ENCODE assay signal across 22 cellular contexts in the genomic region with DNA sequence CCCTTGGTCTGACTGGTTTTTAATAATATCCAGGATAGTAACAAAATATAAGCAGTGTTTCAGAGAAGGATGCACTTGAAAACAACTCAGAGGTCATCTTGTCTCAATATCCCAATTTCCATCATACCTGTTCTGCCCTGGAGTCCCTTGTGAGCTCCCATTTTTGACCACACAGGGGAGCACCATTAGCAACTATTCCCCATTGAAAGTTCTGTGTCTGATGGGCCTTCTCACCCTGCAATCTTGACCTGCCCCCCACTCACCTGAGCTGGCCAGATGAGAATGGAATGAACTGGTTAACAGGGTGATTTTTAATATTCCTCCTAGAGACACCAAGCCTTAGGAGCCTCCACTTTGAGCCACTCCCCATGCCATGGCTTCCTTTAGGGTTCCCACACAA. TPM values are rescaled to one million over a fixed set of nuclear protein-coding genes. Genes with fewer than 3 reads are reported as not detected.
DNase-seq lines count a peak whose midpoint lies in the region; ATAC-seq, FAIRE-seq and TF ChIP-seq lines count a peak whose summit lies in the region.
"Had no signal": no experiment of that assay in that cellular context is flagged by ENCODE, and none has a peak within 500 bp of the region (broad histone marks: within the 10 kb centered on the region; RNA-seq: fewer than 3 reads in every experiment).

No MANE protein-coding gene starts in this region.

- H3K36me3 ChIP-seq in bronchial epithelial cell (ENCODE audit: control insufficient read depth, insufficient read depth, low read length) (no peaks in the 10 kb centered on the region), HepG2 (replicated peaks in 1 of 2; ENCODE audit: control insufficient read depth in 1 of 2, insufficient read depth in 2 of 2, low read length in 2 of 2) (no peaks in the 10 kb centered on the region), prostate gland (no peaks in the 10 kb centered on the region)

- H3K14ac ChIP-seq in H9 (ENCODE audit: insufficient read depth, low read length), result no peak overlapping the region

- no peaks in the 10 kb centered on the region for H3K79me1 ChIP-seq in H9 (ENCODE audit: insufficient read depth, low read depth, low read length, poor library complexity, severe bottlenecking)

- TF ChIP-seq CTCF in AG10803 (conservative IDR thresholded peaks at IDR 0.05; ENCODE audit: low read length), result peak; percentile 9; the same call in 1 of the 2 replicates
- peak; percentile 55 for TF ChIP-seq CTCF in H9 (conservative IDR thresholded peaks at IDR 0.05)
- TF ChIP-seq CTCF in bronchial epithelial cell (IDR thresholded peaks at IDR 0.05; ENCODE audit: insufficient read depth, low read length, severe bottlenecking), result peak; percentile 19
- TF ChIP-seq CTCF in HepG2 (CRISPR knock-in tag; IDR thresholded peaks at IDR 0.05), result peak; percentile 41
- no peak for TF ChIP-seq CTCF in GM13977 (IDR thresholded peaks at IDR 0.05; ENCODE audit: extremely low read depth, insufficient read depth, missing control alignments)
- TF ChIP-seq CTCF in prostate gland (IDR thresholded peaks at IDR 0.05), result no peak

- no peak overlapping the region for H3K4ac ChIP-seq in H9 (ENCODE audit: low read depth, low read length)

- TF ChIP-seq POLR2A in HepG2 (IDR thresholded peaks at IDR 0.05; ENCODE audit: insufficient read depth in 1 of 2, low read depth in 2 of 2, low read length in 2 of 2) (no peak), prostate gland (IDR thresholded peaks at IDR 0.05) (no peak)

- POLR2A ChIA-PET in HepG2 (lab: Yijun Ruan, JAX), result interaction anchor here (1.2 kb wide), 1 partner anchor 16 kb away, joined by 5 read pairs; no protein-coding TSS in a partner anchor

- H3K27ac ChIP-seq in H9 (ENCODE audit: insufficient read length, low read depth, low read length) (no peak overlapping the region), HepG2 (ENCODE audit: extremely low read length, insufficient read depth, low read length) (no peak overlapping the region), prostate gland (no peak overlapping the region)
- H3K27ac ChIP-seq: epithelial cell of prostate, parathyroid adenoma had no signal

- TF ChIP-seq EP300 in HepG2 (IDR thresholded peaks at IDR 0.05; ENCODE audit: low read depth in 2 of 2, low read length in 2 of 2) (no peak), HepG2 (CRISPR knock-in tag; IDR thresholded peaks at IDR 0.05; ENCODE audit: borderline replicate concordance) (no peak)

- H3K27me3 Mint-ChIP-seq in H9 (ENCODE audit: low read depth), result peaks cover 17% of the 10 kb centered on the region
- H3K27me3 Mint-ChIP-seq: activated B cell treated with CpG ODN at 0.5 μM for 24 hours had no signal

- in situ Hi-C loops in HepG2 (cut with HindIII; ENCODE audit: extremely low pct_ligation_motif_present, low pct_unique_long_range_greater_than_20kb) (no loop called here), GM13977 (cut with MboI; ENCODE audit: low pct_unique_long_range_greater_than_20kb, low sequenced_read_pairs, unreplicated experiment) (no loop called here)

- no peaks in the 10 kb centered on the region for H3K9me3 ChIP-seq in H9 (ENCODE audit: control insufficient read depth, low read depth, low read length)
- H3K9me3 ChIP-seq in HepG2 (ENCODE audit: low read length), result peaks cover 6% of the 10 kb centered on the region
- no peaks in the 10 kb centered on the region for H3K9me3 ChIP-seq in prostate gland

- H3K4me2 ChIP-seq in H9 (ENCODE audit: insufficient read depth, insufficient read length, low read length), result no peak overlapping the region
- H3K4me2 ChIP-seq in HepG2 (ENCODE audit: low read depth, low read length), result no peak overlapping the region

- H3K56ac ChIP-seq in H9 (ENCODE audit: insufficient read length, low read depth, low read length), result no peak overlapping the region

- CTCF ChIA-PET in HepG2 (lab: Yijun Ruan, JAX; ENCODE audit: low intra/inter-chr PET ratio, low total read pairs), result interaction anchor here (0.6 kb wide), 1 partner anchor 15 kb away, joined by 3 read pairs; no protein-coding TSS in a partner anchor

- no peak for FAIRE-seq in bronchial epithelial cell (lab: Jason Lieb, UNC)
- FAIRE-seq in HepG2 (lab: Jason Lieb, UNC), result no peak

- no peak overlapping the region for H3K4me3 Mint-ChIP-seq in H9

- no peaks in the 10 kb centered on the region for H3K27me3 ChIP-seq in H9 (ENCODE audit: insufficient read depth, low read length)
- H3K27me3 ChIP-seq in bronchial epithelial cell (ENCODE audit: control insufficient read depth, insufficient read depth, low read length), result no peaks in the 10 kb centered on the region
- H3K27me3 ChIP-seq in HepG2 (ENCODE audit: control insufficient read depth in 1 of 2, insufficient read depth in 2 of 2, low read length in 2 of 2), result peaks cover 12 to 24% of the 10 kb centered on the region in 2 experiments; a peak in 4 of 5 replicates
- no peaks in the 10 kb centered on the region for H3K27me3 ChIP-seq in prostate gland (replicated peaks; ENCODE audit: insufficient read depth)

- H2AFZ ChIP-seq in H9 (ENCODE audit: low read length) (no peak overlapping the region), HepG2 (ENCODE audit: low read length) (no peak overlapping the region)
- H2AFZ ChIP-seq: parathyroid adenoma had no signal

- no peak overlapping the region for H2AK5ac ChIP-seq in H9 (ENCODE audit: insufficient read length, low read length)

- intact Hi-C loops in HepG2 (cut with micrococcal nuclease; ENCODE audit: unreplicated experiment) (no loop called here), prostate gland (cut with DNase I) (no loop called here)

- H3K79me2 ChIP-seq in H9 (ENCODE audit: insufficient read depth, low read length) (0 out of 2 replicates have a peak, but pooled peaks cover 2% of the 10 kb centered on the region), HepG2 (ENCODE audit: insufficient read depth, low read length) (no peaks in the 10 kb centered on the region)
- H3K79me2 ChIP-seq: parathyroid adenoma had no signal

- H4K20me1 ChIP-seq in H9 (ENCODE audit: control insufficient read depth, insufficient read depth, insufficient read length), result no peaks in the 10 kb centered on the region
- H4K20me1 ChIP-seq in HepG2 (ENCODE audit: insufficient read depth, low read length), result 0 out of 2 replicates have a peak, but pooled peaks cover 2% of the 10 kb centered on the region

- H3K9me3 Mint-ChIP-seq in H9, result peaks cover 6 to 7% of the 10 kb centered on the region in 2 experiments; a peak in 2 of 5 replicates

- H3K23me2 ChIP-seq in H9 (ENCODE audit: insufficient read length, low read depth, low read length, poor library complexity, severe bottlenecking), result peaks cover 10% of the 10 kb centered on the region

- H3K4me1 ChIP-seq in H9 (ENCODE audit: insufficient read depth, low read length), result no peaks in the 10 kb centered on the region
- peaks cover 48% of the 10 kb centered on the region for H3K4me1 ChIP-seq in HepG2 (ENCODE audit: insufficient read depth, low read length)
- peaks cover 4% of the 10 kb centered on the region for H3K4me1 ChIP-seq in prostate gland (replicated peaks)
- H3K4me1 ChIP-seq: parathyroid adenoma had no signal

- no peak overlapping the region for H4K8ac ChIP-seq in H9 (replicated peaks; ENCODE audit: insufficient read length, low read depth, low read length)

- ATAC-seq in HepG2 (no peak), HG03095 (IDR thresholded peaks at IDR 0.05; ENCODE audit: unreplicated experiment) (no peak)

- H3K4me1 Mint-ChIP-seq in H9, result peaks cover 15 to 17% of the 10 kb centered on the region in 2 experiments

- H3K9ac ChIP-seq in H9 (ENCODE audit: extremely low read depth, insufficient read length, low read length), result no peak overlapping the region
- no peak overlapping the region for H3K9ac ChIP-seq in HepG2 (ENCODE audit: insufficient read depth, low read depth, low read length)
- H3K9ac ChIP-seq: parathyroid adenoma had no signal

- no peak overlapping the region for H3T11ph ChIP-seq in H9 (ENCODE audit: low read length)

- TF ChIP-seq RAD21 in HepG2 (CRISPR knock-in tag; IDR thresholded peaks at IDR 0.05), result no peak

- H3K23ac ChIP-seq in H9 (ENCODE audit: insufficient read length, low read depth, low read length), result no peak overlapping the region

- no peak overlapping the region for H4K91ac ChIP-seq in H9 (ENCODE audit: insufficient read length, low read depth, low read length)

- no peak overlapping the region for H3K27ac Mint-ChIP-seq in H9
- H3K27ac Mint-ChIP-seq: activated B cell treated with CpG ODN at 0.5 μM for 24 hours had no signal

- H2BK5ac ChIP-seq in H9 (ENCODE audit: insufficient read length, low read length), result no peak overlapping the region

- H4K5ac ChIP-seq in H9 (ENCODE audit: insufficient read length, low read depth, low read length), result no peak overlapping the region

- no peak overlapping the region for H2BK15ac ChIP-seq in H9 (ENCODE audit: low read depth, low read length)

- H3K4me3 ChIP-seq in AG10803 (ENCODE audit: low read length), result no peak overlapping the region
- H3K4me3 ChIP-seq in bronchial epithelial cell (ENCODE audit: low read depth, low read length), result no peak overlapping the region
- H3K4me3 ChIP-seq in HepG2 (replicated peaks in 1 of 3; ENCODE audit: insufficient read depth in 1 of 3, low read depth in 2 of 3, low read length in 3 of 3), result no peak overlapping the region
- H3K4me3 ChIP-seq in prostate gland, result no peak overlapping the region

- DNase-seq in AG10803 (ENCODE audit: low read depth), result no peak
- peak; percentile 30 for DNase-seq in H9
- DNase-seq in bronchial epithelial cell (ENCODE audit: low read depth), result peak; percentile 8
- no peak for DNase-seq in HepG2 (ENCODE audit: low spot score)
- DNase-seq in GM13977 (ENCODE audit: low spot score), result no peak
- no peak for DNase-seq in prostate gland (ENCODE audit: low spot score)
- no peak for DNase-seq in ecto neural progenitor cell (ENCODE audit: low spot score)
- DNase-seq: activated B cell treated with CpG ODN at 0.5 μM for 24 hours; activated effector memory CD4-positive, alpha-beta T cell treated with Interleukin-2 at 50 U/mL for 16 hours; hippocampal formation; NCI-H1048; NCI-H2081 treated with DMSO at 0.1 percent for 48 hours; NCI-H748 treated with DMSO at 0.1 percent for 48 hours; RPMI8226; stimulated activated naive CD4-positive, alpha-beta T cell; T-helper 1 cell had no signal

- no TSS peak for BruUV-seq in HepG2 (replicated peaks; lab: Mats Ljungman, UMichigan)

- H2BK12ac ChIP-seq in H9 (ENCODE audit: insufficient read length, low read depth, low read length), result no peak overlapping the region

- H3K18ac ChIP-seq in H9 (ENCODE audit: insufficient read length, low read depth, low read length), result no peak overlapping the region

- H3K36me3 Mint-ChIP-seq in H9 (ENCODE audit: insufficient read depth in 1 of 3, low read depth in 3 of 3), result no peaks in the 10 kb centered on the region

- no peak overlapping the region for H2BK20ac ChIP-seq in H9 (ENCODE audit: low read depth, low read length, poor library complexity, severe bottlenecking)

- no peak overlapping the region for H2BK120ac ChIP-seq in H9 (ENCODE audit: low read depth, low read length, poor library complexity, severe bottlenecking)

RNA-seq across cellular contexts. Expression of gene CAPN5, which starts 3.8 kb away (rescaled TPM):
- total RNA-seq in H9 (2021) (16.7 and 17.1 TPM in 2 replicates), bronchial epithelial cell (3.2 and 9.6 TPM in 2 replicates), HepG2 (2016; rRNA removed; fragmentation: Illumina TruSeq; extraction: Trizol) (0.22 and 0.27 TPM in 2 replicates), prostate gland (10 to 100 TPM; 28.6 to 83.5 TPM)
- 0.09 TPM in 1 of 2 replicates, not detected in the other for total RNA-seq in HepG2 (2016; cell fraction: cytosol; rRNA removed; fragmentation: Illumina TruSeq; extraction: Trizol; ENCODE audit: low read depth)
- 0.27 and 0.28 TPM in 2 replicates for total RNA-seq in HepG2 (2016; cell fraction: insoluble cytoplasmic fraction; rRNA removed; fragmentation: Illumina TruSeq; extraction: Trizol)
- total RNA-seq in HepG2 (2016; cell fraction: membrane; rRNA removed; fragmentation: Illumina TruSeq; extraction: Trizol), result 0.28 and 0.34 TPM in 2 replicates
- total RNA-seq in HepG2 (2016; cell fraction: nucleus; rRNA removed; fragmentation: Illumina TruSeq; extraction: Trizol), result 0.66 and 0.75 TPM in 2 replicates
- polyA plus RNA-seq in HepG2 (2011; rRNA removed), result 1.2 and 2.1 TPM in 2 replicates
- 0.95 and 1.0 TPM in 2 replicates for polyA plus RNA-seq in HepG2 (2011; cell fraction: cytosol; rRNA removed)
- 3.7 and 6.7 TPM in 2 replicates for polyA plus RNA-seq in HepG2 (2011; cell fraction: nucleus; rRNA removed)
- polyA plus RNA-seq in HepG2 (2012), result 0.94 and 2.0 TPM in 2 replicates
- 0.19 and 0.23 TPM in 2 replicates for polyA plus RNA-seq in HepG2 (2016; cell fraction: cytosol; fragmentation: Illumina TruSeq; extraction: Trizol; ENCODE audit: low read depth)
- polyA plus RNA-seq in HepG2 (2016; cell fraction: insoluble cytoplasmic fraction; fragmentation: Illumina TruSeq; extraction: Trizol; ENCODE audit: low read depth), result 0.93 and 1.1 TPM in 2 replicates
- polyA plus RNA-seq in HepG2 (2016; cell fraction: membrane; fragmentation: Illumina TruSeq; extraction: Trizol; ENCODE audit: low read depth), result 0.37 and 0.48 TPM in 2 replicates
- 0.68 and 0.85 TPM in 2 replicates for polyA plus RNA-seq in HepG2 (2016; cell fraction: nucleus; fragmentation: Illumina TruSeq; extraction: Trizol; ENCODE audit: insufficient read depth, low read depth)
- 0.49 and 2.0 TPM in 2 replicates for polyA minus RNA-seq in HepG2 (2011; rRNA and poly(A)+ RNA removed; ENCODE audit: low replicate concordance)
- 0.88 and 0.99 TPM in 2 replicates for polyA minus RNA-seq in HepG2 (2011; cell fraction: cytosol; rRNA and poly(A)+ RNA removed)
- polyA minus RNA-seq in HepG2 (2011; cell fraction: nucleus; rRNA and poly(A)+ RNA removed), result 1.0 and 1.7 TPM in 2 replicates

RNA-seq across cellular contexts. Expression of gene B3GNT6, which starts 28.7 kb away (rescaled TPM):
- not detected in 2 replicates for total RNA-seq in H9 (2021)
- under 0.01 and 0.64 TPM in 2 replicates for total RNA-seq in bronchial epithelial cell
- not detected in 2 replicates for total RNA-seq in HepG2 (2016; rRNA removed; fragmentation: Illumina TruSeq; extraction: Trizol)
- total RNA-seq in HepG2 (2016; cell fraction: cytosol; rRNA removed; fragmentation: Illumina TruSeq; extraction: Trizol; ENCODE audit: low read depth), result not detected in 2 replicates
- not detected in 2 replicates for total RNA-seq in HepG2 (2016; cell fraction: insoluble cytoplasmic fraction; rRNA removed; fragmentation: Illumina TruSeq; extraction: Trizol)
- total RNA-seq in HepG2 (2016; cell fraction: membrane; rRNA removed; fragmentation: Illumina TruSeq; extraction: Trizol), result not detected in 2 replicates
- not detected in 2 replicates for total RNA-seq in HepG2 (2016; cell fraction: nucleus; rRNA removed; fragmentation: Illumina TruSeq; extraction: Trizol)
- polyA plus RNA-seq in HepG2 (2011; rRNA removed), result not detected in 2 replicates
- not detected in 2 replicates for polyA plus RNA-seq in HepG2 (2011; cell fraction: cytosol; rRNA removed)
- not detected in 2 replicates for polyA plus RNA-seq in HepG2 (2011; cell fraction: nucleus; rRNA removed)
- not detected in 2 replicates for polyA plus RNA-seq in HepG2 (2012)
- polyA plus RNA-seq in HepG2 (2016; cell fraction: cytosol; fragmentation: Illumina TruSeq; extraction: Trizol; ENCODE audit: low read depth), result not detected in 2 replicates
- not detected in 2 replicates for polyA plus RNA-seq in HepG2 (2016; cell fraction: insoluble cytoplasmic fraction; fragmentation: Illumina TruSeq; extraction: Trizol; ENCODE audit: low read depth)
- polyA plus RNA-seq in HepG2 (2016; cell fraction: membrane; fragmentation: Illumina TruSeq; extraction: Trizol; ENCODE audit: low read depth), result not detected in 2 replicates
- polyA plus RNA-seq in HepG2 (2016; cell fraction: nucleus; fragmentation: Illumina TruSeq; extraction: Trizol; ENCODE audit: insufficient read depth, low read depth), result not detected in 2 replicates
- polyA minus RNA-seq in HepG2 (2011; rRNA and poly(A)+ RNA removed; ENCODE audit: low replicate concordance), result not detected in 2 replicates
- not detected in 2 replicates for polyA minus RNA-seq in HepG2 (2011; cell fraction: cytosol; rRNA and poly(A)+ RNA removed)
- polyA minus RNA-seq in HepG2 (2011; cell fraction: nucleus; rRNA and poly(A)+ RNA removed), result not detected in 2 replicates
- total RNA-seq in prostate gland, result under 1 TPM in 1 of 2 donors, not detected in 1; 0.46 TPM
- total RNA-seq: activated B cell treated with CpG ODN at 0.5 μM for 24 hours, cerebellum, mucosa of gallbladder, urinary bladder had no signal
- polyA plus RNA-seq: urinary bladder had no signal

RNA-seq across cellular contexts. Expression of gene OMP, which starts 39.7 kb away (rescaled TPM):
- total RNA-seq in H9 (2021), result 0.86 TPM in 1 of 2 replicates, not detected in the other
- total RNA-seq in bronchial epithelial cell, result not detected in 2 replicates
- total RNA-seq in HepG2 (2016; rRNA removed; fragmentation: Illumina TruSeq; extraction: Trizol), result not detected in 2 replicates
- not detected in 2 replicates for total RNA-seq in HepG2 (2016; cell fraction: cytosol; rRNA removed; fragmentation: Illumina TruSeq; extraction: Trizol; ENCODE audit: low read depth)
- not detected in 2 replicates for total RNA-seq in HepG2 (2016; cell fraction: insoluble cytoplasmic fraction; rRNA removed; fragmentation: Illumina TruSeq; extraction: Trizol)
- total RNA-seq in HepG2 (2016; cell fraction: membrane; rRNA removed; fragmentation: Illumina TruSeq; extraction: Trizol), result not detected in 2 replicates
- total RNA-seq in HepG2 (2016; cell fraction: nucleus; rRNA removed; fragmentation: Illumina TruSeq; extraction: Trizol), result not detected in 2 replicates
- not detected in 2 replicates for polyA plus RNA-seq in HepG2 (2011; rRNA removed)
- not detected in 2 replicates for polyA plus RNA-seq in HepG2 (2011; cell fraction: cytosol; rRNA removed)
- polyA plus RNA-seq in HepG2 (2011; cell fraction: nucleus; rRNA removed), result 1.9 TPM in 1 of 2 replicates, not detected in the other
- polyA plus RNA-seq in HepG2 (2012), result not detected in 2 replicates
- polyA plus RNA-seq in HepG2 (2016; cell fraction: cytosol; fragmentation: Illumina TruSeq; extraction: Trizol; ENCODE audit: low read depth), result not detected in 2 replicates
- not detected in 2 replicates for polyA plus RNA-seq in HepG2 (2016; cell fraction: insoluble cytoplasmic fraction; fragmentation: Illumina TruSeq; extraction: Trizol; ENCODE audit: low read depth)
- not detected in 2 replicates for polyA plus RNA-seq in HepG2 (2016; cell fraction: membrane; fragmentation: Illumina TruSeq; extraction: Trizol; ENCODE audit: low read depth)
- not detected in 2 replicates for polyA plus RNA-seq in HepG2 (2016; cell fraction: nucleus; fragmentation: Illumina TruSeq; extraction: Trizol; ENCODE audit: insufficient read depth, low read depth)
- not detected in 2 replicates for polyA minus RNA-seq in HepG2 (2011; rRNA and poly(A)+ RNA removed; ENCODE audit: low replicate concordance)
- not detected in 2 replicates for polyA minus RNA-seq in HepG2 (2011; cell fraction: cytosol; rRNA and poly(A)+ RNA removed)
- polyA minus RNA-seq in HepG2 (2011; cell fraction: nucleus; rRNA and poly(A)+ RNA removed), result not detected in 2 replicates
- 1 to 10 TPM in 1 of 2 donors, not detected in 1; 8.0 TPM for total RNA-seq in prostate gland
- total RNA-seq: activated B cell treated with CpG ODN at 0.5 μM for 24 hours, urinary bladder had no signal
- polyA plus RNA-seq: urinary bladder had no signal

Comparison
In these comparisons a context has a peak if more than half of its experiments do, and no peak if none do; other contexts are left out.
1. DNase-seq: peak in H9 (single experiment) and bronchial epithelial cell (single experiment); none in AG10803 (single experiment), HepG2 (single experiment), GM13977 (single experiment), prostate gland (single experiment) and ecto neural progenitor cell (single experiment).
2. CTCF ChIP-seq: peak in AG10803 (single experiment), H9 (single experiment), bronchial epithelial cell (single experiment) and HepG2 (single experiment); none in GM13977 (single experiment) and prostate gland (0 of 4).